15 cellular contexts compared by ENCODE assay signal in genomic region chr14:34680806-34681479, GRCh38. TPM values are rescaled to one million over a fixed set of nuclear protein-coding genes. Genes with fewer than 3 reads are reported as not detected.
DNase-seq lines count a peak whose midpoint lies in the region; ATAC-seq and TF ChIP-seq lines count a peak whose summit lies in the region.
"Had no signal": no experiment of that assay in that cellular context is flagged by ENCODE, and none has a peak within 500 bp of the region (broad histone marks: within the 10 kb centered on the region; RNA-seq: fewer than 3 reads in every experiment).

No MANE protein-coding gene starts in this region.

- no peaks in the 10 kb centered on the region for H3K9me3 ChIP-seq in adrenal gland (replicated peaks in 1 of 3)
- H3K9me3 ChIP-seq: HAP-1 had no signal

- 70 to 83% (median 76%) methylated on average over 7 to 8 of the region's 8 CpGs for WGBS in adrenal gland, 4 donors

- TF ChIP-seq CTCF in adrenal gland (IDR thresholded peaks at IDR 0.05) = no peak
- TF ChIP-seq CTCF in nephron progenitor cell (IDR thresholded peaks at IDR 0.05) = no peak

- H3K4me1 Mint-ChIP-seq in activated CD8-positive, alpha-beta memory T cell treated with anti-CD3 and anti-CD28 coated beads, Interleukin-2, amount 10 ng/mL, durations not matched to agents 7 days and 5 days = peaks cover 5% of the 10 kb centered on the region
- peaks cover 20% of the 10 kb centered on the region for H3K4me1 Mint-ChIP-seq in nephron progenitor cell

- H3K9me3 Mint-ChIP-seq in activated CD8-positive, alpha-beta memory T cell treated with anti-CD3 and anti-CD28 coated beads, Interleukin-2, amount 10 ng/mL, durations not matched to agents 7 days and 5 days (ENCODE audit: low read depth) = no peaks in the 10 kb centered on the region
- no peaks in the 10 kb centered on the region for H3K9me3 Mint-ChIP-seq in nephron progenitor cell
- H3K9me3 Mint-ChIP-seq: CD14-positive monocyte had no signal

- no peak for TF ChIP-seq POLR2A in adrenal gland (IDR thresholded peaks at IDR 0.05)

- CTCF ChIA-PET in activated CD8-positive, alpha-beta memory T cell treated with anti-CD3 and anti-CD28 coated beads, Interleukin-2, amount 10 ng/mL, durations not matched to agents 7 days and 5 days (lab: Charles Lee) = interaction anchor here (0.7 to 1.5 kb wide), 2 partner anchors 42 to 189 kb away, joined by 3 read pairs; no protein-coding TSS in a partner anchor

- peak; percentile 26 for DNase-seq in activated CD8-positive, alpha-beta memory T cell treated with anti-CD3 and anti-CD28 coated beads, Interleukin-2, amount 10 ng/mL, durations not matched to agents 7 days and 5 days
- no peak for DNase-seq in activated CD8-positive, alpha-beta memory T cell treated with anti-CD3 and anti-CD28 coated beads, Interleukin-2, amount 50 U/mL, for 48 hours
- DNase-seq in adrenal gland = peak in 5 of 7 donors; percentile 21 to 55 (median 39)
- DNase-seq in nephron progenitor cell = no peak
- no peak for DNase-seq in NCI-H82 treated with DMSO at 0.1 percent for 48 hours (lab: John Stamatoyannopoulos, UW; ENCODE audit: unreplicated experiment)
- no peak for DNase-seq in NCI-H1105 (lab: John Stamatoyannopoulos, UW)
- DNase-seq: 8988T, DND-41, NCI-H1417, NCI-H1930, Right ventricle myocardium superior had no signal

- H3K27me3 Mint-ChIP-seq in activated CD8-positive, alpha-beta memory T cell treated with anti-CD3 and anti-CD28 coated beads, Interleukin-2, amount 10 ng/mL, durations not matched to agents 7 days and 5 days = peaks cover 6% of the 10 kb centered on the region
- no peaks in the 10 kb centered on the region for H3K27me3 Mint-ChIP-seq in nephron progenitor cell (ENCODE audit: low read depth, poor library complexity)

- H3K27ac ChIP-seq in adrenal gland = no peak overlapping the region

- no peaks in the 10 kb centered on the region for H3K36me3 Mint-ChIP-seq in activated CD8-positive, alpha-beta memory T cell treated with anti-CD3 and anti-CD28 coated beads, Interleukin-2, amount 10 ng/mL, durations not matched to agents 7 days and 5 days
- no peaks in the 10 kb centered on the region for H3K36me3 Mint-ChIP-seq in nephron progenitor cell (ENCODE audit: low read depth)
- H3K36me3 Mint-ChIP-seq: CD14-positive monocyte had no signal

- no peak for ATAC-seq in activated CD8-positive, alpha-beta memory T cell treated with anti-CD3 and anti-CD28 coated beads, Interleukin-2, amount 10 ng/mL, durations not matched to agents 7 days and 5 days
- ATAC-seq in GM21381 (IDR thresholded peaks at IDR 0.05; ENCODE audit: unreplicated experiment) (no peak), GM19324 (IDR thresholded peaks at IDR 0.05; ENCODE audit: low FRiP score, unreplicated experiment) (no peak)

- no peak overlapping the region for H3K4me3 Mint-ChIP-seq in activated CD8-positive, alpha-beta memory T cell treated with anti-CD3 and anti-CD28 coated beads, Interleukin-2, amount 10 ng/mL, durations not matched to agents 7 days and 5 days
- no peak overlapping the region for H3K4me3 Mint-ChIP-seq in nephron progenitor cell
- H3K4me3 Mint-ChIP-seq: CD14-positive monocyte had no signal

- H3K27me3 ChIP-seq in adrenal gland = no peaks in the 10 kb centered on the region

- no peaks in the 10 kb centered on the region for H3K36me3 ChIP-seq in adrenal gland (replicated peaks in 1 of 2)
- H3K36me3 ChIP-seq: HAP-1 had no signal

- H3K4me1 ChIP-seq in adrenal gland (replicated peaks in 1 of 2) = peaks cover 0 to 7% of the 10 kb centered on the region in 2 donors

- no peak overlapping the region for H3K27ac Mint-ChIP-seq in activated CD8-positive, alpha-beta memory T cell treated with anti-CD3 and anti-CD28 coated beads, Interleukin-2, amount 10 ng/mL, durations not matched to agents 7 days and 5 days
- H3K27ac Mint-ChIP-seq in nephron progenitor cell = peak overlapping the region; percentile 77
- H3K27ac Mint-ChIP-seq: CD14-positive monocyte had no signal

- intact Hi-C loops in adrenal gland (cut with DNase I) = no loop called here

- no peak overlapping the region for H3K4me3 ChIP-seq in adrenal gland
- H3K4me3 ChIP-seq: HAP-1 had no signal

RNA-seq across cellular contexts. Expression of gene CFL2, which starts 33.5 kb away (rescaled TPM):
- 1 to 10 TPM; 6.9 to 7.4 TPM for total RNA-seq in activated CD8-positive, alpha-beta memory T cell treated with anti-CD3 and anti-CD28 coated beads, Interleukin-2, amount 10 ng/mL, durations not matched to agents 7 days and 5 days
- 100 to 1,000 TPM in 7 of 8 donors, 10 to 100 TPM in 1; 98.4 to 219 (median 134) TPM for total RNA-seq in adrenal gland
- polyA plus RNA-seq in adrenal gland = 100 to 1,000 TPM in 1 of 3 donors, 10 to 100 TPM in 2; 42.8 to 228 (median 63.6) TPM

RNA-seq across cellular contexts. Expression of gene SNX6, which starts 51.0 kb away (rescaled TPM):
- total RNA-seq in activated CD8-positive, alpha-beta memory T cell treated with anti-CD3 and anti-CD28 coated beads, Interleukin-2, amount 10 ng/mL, durations not matched to agents 7 days and 5 days = 10 to 100 TPM; 67.8 to 70.9 TPM
- 100 to 1,000 TPM in 2 of 8 donors, 10 to 100 TPM in 6; 56.7 to 205 (median 83.7) TPM for total RNA-seq in adrenal gland
- polyA plus RNA-seq in adrenal gland = 100 to 1,000 TPM in 1 of 3 donors, 10 to 100 TPM in 2; 16.6 to 101 (median 26.7) TPM

Comparison
In these comparisons a context has a peak if more than half of its experiments do, and no peak if none do; other contexts are left out.
1. DNase-seq: peak in activated CD8-positive, alpha-beta memory T cell treated with anti-CD3 and anti-CD28 coated beads, Interleukin-2, amount 10 ng/mL, durations not matched to agents 7 days and 5 days (single experiment) and adrenal gland (5 of 7); none in activated CD8-positive, alpha-beta memory T cell treated with anti-CD3 and anti-CD28 coated beads, Interleukin-2, amount 50 U/mL, for 48 hours (single experiment), nephron progenitor cell (single experiment), NCI-H82 treated with DMSO at 0.1 percent for 48 hours (single experiment) and NCI-H1105 (single experiment).
2. RNA of gene CFL2, which starts 33.5 kb away (total RNA-seq): 98.4 to 219 TPM in adrenal gland; 6.9 to 7.4 TPM in activated CD8-positive, alpha-beta memory T cell treated with anti-CD3 and anti-CD28 coated beads, Interleukin-2, amount 10 ng/mL, durations not matched to agents 7 days and 5 days; every median in the first group is over 10 times any median in the second.